11 cellular contexts compared by ENCODE assay signal in genomic region chr3:122005033-122005565, GRCh38. TPM values are rescaled to one million over a fixed set of nuclear protein-coding genes. Genes with fewer than 3 reads are reported as not detected.
DNase-seq lines count a peak whose midpoint lies in the region; ATAC-seq, FAIRE-seq and TF ChIP-seq lines count a peak whose summit lies in the region.
"Had no signal": no experiment of that assay in that cellular context is flagged by ENCODE, and none has a peak within 500 bp of the region (broad histone marks: within the 10 kb centered on the region; RNA-seq: fewer than 3 reads in every experiment).

No MANE protein-coding gene starts in this region.

- no peak for TF ChIP-seq CTCF in MM.1S (IDR thresholded peaks at IDR 0.05; ENCODE audit: low read length)

- DNase-seq in activated CD4-positive, alpha-beta T cell treated with anti-CD3 and anti-CD28 coated beads, Interleukin-2, amount 50 U/mL, for 48 hours, result peak; percentile 25 to 50
- no peak for DNase-seq in activated CD4-positive, alpha-beta T cell treated with anti-CD3 and anti-CD28 coated beads, Interleukin-2, amount 50 U/mL, for 4 hours
- DNase-seq in MM.1S (no peak), neuronal stem cell (ENCODE audit: low spot score) (no peak), GM19239 (ENCODE audit: insufficient read length, low spot score) (no peak), HTR-8/SVneo (ENCODE audit: insufficient read length, low spot score) (no peak), foreskin melanocyte (no peak)
- DNase-seq: anterior cingulate cortex, T1000 had no signal

- no peak overlapping the region for H3K23ac ChIP-seq in neuronal stem cell (ENCODE audit: low read depth, low read length, poor library complexity)

- H3K27ac ChIP-seq in MM.1S (ENCODE audit: low read length), result peak overlapping the region; percentile 85; the same call in 1 of the 2 replicates
- H3K27ac ChIP-seq in neuronal stem cell (replicated peaks; ENCODE audit: low read length), result no peak overlapping the region

- no peak overlapping the region for H2BK5ac ChIP-seq in neuronal stem cell (ENCODE audit: low read length)

- H4K20me1 ChIP-seq in MM.1S (ENCODE audit: insufficient read depth, low read length), result no peaks in the 10 kb centered on the region

- H2AK5ac ChIP-seq in neuronal stem cell (ENCODE audit: low read depth, low read length), result no peak overlapping the region

- H3K79me1 ChIP-seq in neuronal stem cell (ENCODE audit: low read depth, low read length), result no peaks in the 10 kb centered on the region

- no peak overlapping the region for H3K4ac ChIP-seq in neuronal stem cell (ENCODE audit: low read length)

- H3K9ac ChIP-seq in MM.1S (ENCODE audit: low read length) (no peak overlapping the region), neuronal stem cell (ENCODE audit: low read depth, low read length, poor library complexity) (no peak overlapping the region)

- H3K4me3 ChIP-seq in MM.1S (ENCODE audit: low read length) (no peak overlapping the region), neuronal stem cell (ENCODE audit: low read length in 2 of 2) (no peak overlapping the region)

- no peaks in the 10 kb centered on the region for H3K36me3 ChIP-seq in MM.1S (replicated peaks; ENCODE audit: insufficient read depth, low read length)
- H3K36me3 ChIP-seq in neuronal stem cell (replicated peaks in 1 of 2; ENCODE audit: control insufficient read depth in 2 of 2, insufficient read depth in 2 of 2, low read length in 2 of 2), result no peaks in the 10 kb centered on the region

- no peak overlapping the region for H2BK15ac ChIP-seq in neuronal stem cell (ENCODE audit: low read length)

- peaks cover 21% of the 10 kb centered on the region for H3F3A ChIP-seq in MM.1S (ENCODE audit: insufficient read depth, low read length)

- no peak overlapping the region for H4K91ac ChIP-seq in neuronal stem cell (ENCODE audit: low read depth, low read length, poor library complexity)

- no peak overlapping the region for H2AFZ ChIP-seq in MM.1S (ENCODE audit: low read length)
- peak overlapping the region; percentile 51 for H2AFZ ChIP-seq in neuronal stem cell (ENCODE audit: low read length)

- H3K9me3 ChIP-seq in MM.1S (replicated peaks; ENCODE audit: insufficient read depth, low read length) (no peaks in the 10 kb centered on the region), neuronal stem cell (replicated peaks in 1 of 2; ENCODE audit: control insufficient read depth in 2 of 2, insufficient read depth in 1 of 2, low read depth in 1 of 2, low read length in 2 of 2) (no peaks in the 10 kb centered on the region)

- H3K18ac ChIP-seq in neuronal stem cell (ENCODE audit: low read length), result no peak overlapping the region

- no CpG with 5 or more reads among the region's 13 CpGs for WGBS in neuronal stem cell (ENCODE audit: extremely low coverage in 2 of 2, insufficient read length in 2 of 2, insufficient replicate concordance in 1 of 2), 2 donors

- peaks cover 36% of the 10 kb centered on the region for H3K4me1 ChIP-seq in MM.1S (ENCODE audit: low read length)
- H3K4me1 ChIP-seq in neuronal stem cell (ENCODE audit: control insufficient read depth in 2 of 2, insufficient read depth in 1 of 2, low read depth in 1 of 2, low read length in 2 of 2), result peaks cover 0 to 8% of the 10 kb centered on the region in 2 donors

- peak; percentile 38 for ATAC-seq in GM21723 (IDR thresholded peaks at IDR 0.05; ENCODE audit: unreplicated experiment)
- ATAC-seq: HCT116 had no signal

- H4K8ac ChIP-seq in neuronal stem cell (ENCODE audit: low read depth, low read length), result no peak overlapping the region

- H3K79me2 ChIP-seq in MM.1S (ENCODE audit: low read length), result no peaks in the 10 kb centered on the region

- FAIRE-seq in GM19239 (lab: Jason Lieb, UNC) (no peak), HTR-8/SVneo (lab: Jason Lieb, UNC) (no peak)

- no peak overlapping the region for H3K14ac ChIP-seq in neuronal stem cell (ENCODE audit: low read length)

- H3K4me2 ChIP-seq in MM.1S (ENCODE audit: low read depth, low read length) (peak overlapping the region; percentile 85; the same call in 1 of the 2 replicates), neuronal stem cell (ENCODE audit: insufficient read depth, low read length, poor library complexity, severe bottlenecking) (no peak overlapping the region)

- H3K27me3 ChIP-seq in MM.1S (replicated peaks; ENCODE audit: insufficient read depth, low read length), result no peaks in the 10 kb centered on the region
- H3K27me3 ChIP-seq in neuronal stem cell (ENCODE audit: control insufficient read depth in 3 of 3, insufficient read depth in 3 of 3, low read depth in 1 of 3, low read length in 3 of 3), result no peaks in the 10 kb centered on the region

- H2BK12ac ChIP-seq in neuronal stem cell (ENCODE audit: low read length), result no peak overlapping the region

- no peak overlapping the region for H2BK120ac ChIP-seq in neuronal stem cell (ENCODE audit: low read depth, low read length)

- H3K9me2 ChIP-seq in MM.1S (replicated peaks; ENCODE audit: insufficient read depth, low read length), result no peaks in the 10 kb centered on the region

RNA-seq across cellular contexts. Expression of gene ILDR1, which starts 16.9 kb away (rescaled TPM):
- 0.06 TPM for polyA plus RNA-seq in neuronal stem cell (2013, experiment 1 of 2)
- 0.03 TPM for polyA plus RNA-seq in neuronal stem cell (2013, experiment 2 of 2)

RNA-seq across cellular contexts. Expression of gene CD86, which starts 50.1 kb away (rescaled TPM):
- polyA plus RNA-seq in neuronal stem cell (2013, experiment 1 of 2), result not detected
- 0.01 TPM for polyA plus RNA-seq in neuronal stem cell (2013, experiment 2 of 2)

Comparison
In these comparisons a context has a peak if more than half of its experiments do, and no peak if none do; other contexts are left out.
1. DNase-seq: peak in activated CD4-positive, alpha-beta T cell treated with anti-CD3 and anti-CD28 coated beads, Interleukin-2, amount 50 U/mL, for 48 hours (2 of 2); none in activated CD4-positive, alpha-beta T cell treated with anti-CD3 and anti-CD28 coated beads, Interleukin-2, amount 50 U/mL, for 4 hours (0 of 2), MM.1S (single experiment), neuronal stem cell (single experiment), GM19239 (single experiment), HTR-8/SVneo (single experiment) and foreskin melanocyte (single experiment).